Comparison of ENCODE assay signal across 26 cellular contexts in genomic region chr6:118717106-118717505, GRCh38.
"Had no signal": no experiment of that assay in that cellular context is flagged by ENCODE, and none has a peak within 500 bp of the region (broad histone marks: within the 10 kb centered on the region; RNA-seq: fewer than 3 reads in every experiment).

No MANE protein-coding gene starts in this region.

- H3K4me3 ChIP-seq: coronary artery, dorsolateral prefrontal cortex, esophagus muscularis mucosa, esophagus squamous epithelium, gastrocnemius medialis, gastroesophageal sphincter, heart left ventricle, heart right ventricle, hepatocyte had no signal

- H3K27ac ChIP-seq: coronary artery, epithelial cell of prostate, esophagus muscularis mucosa, esophagus squamous epithelium, foreskin keratinocyte, gastrocnemius medialis, gastroesophageal sphincter, heart left ventricle, heart right ventricle, hepatocyte had no signal

- H3K27me3 Mint-ChIP-seq: effector memory CD8-positive, alpha-beta T cell had no signal

- H3K4me1 ChIP-seq: esophagus muscularis mucosa, esophagus squamous epithelium, gastrocnemius medialis, gastroesophageal sphincter had no signal

- H3K27me3 ChIP-seq: dorsolateral prefrontal cortex, esophagus muscularis mucosa, esophagus squamous epithelium, foreskin keratinocyte, gastrocnemius medialis, gastroesophageal sphincter, heart left ventricle, heart right ventricle, hepatocyte had no signal

- DNase-seq: cortex of kidney; dermis blood vessel endothelial cell; effector CD4-positive, alpha-beta T cell; effector CD8-positive, alpha-beta T cell; effector memory CD4-positive, alpha-beta T cell; effector memory CD8-positive, alpha-beta T cell; endodermal cell; erythroblast; esophagus squamous epithelium; foreskin fibroblast; foreskin keratinocyte; foreskin melanocyte; gastrocnemius medialis; glutamatergic neuron; head of caudate nucleus; heart left ventricle; heart right ventricle; hippocampal formation had no signal

- ATAC-seq: effector memory CD8-positive, alpha-beta T cell; esophagus mucosa; foreskin keratinocyte; gastrocnemius medialis; gastroesophageal sphincter; heart left ventricle; heart right ventricle had no signal

- H3K4me1 Mint-ChIP-seq: endodermal cell had no signal

- H2AFZ ChIP-seq: hepatocyte had no signal

- H3K9me3 Mint-ChIP-seq: dendritic cell treated with granulocyte-macrophage colony-stimulating factor and Interleukin-4, amounts not matched to agents 40 ng/mL and 50 ng/mL, for 4 days; effector memory CD8-positive, alpha-beta T cell had no signal

- H3K9me3 ChIP-seq: esophagus muscularis mucosa, esophagus squamous epithelium, gastrocnemius medialis, gastroesophageal sphincter, heart left ventricle, heart right ventricle had no signal

- H3K4me3 Mint-ChIP-seq: dendritic cell treated with granulocyte-macrophage colony-stimulating factor and Interleukin-4, amounts not matched to agents 40 ng/mL and 50 ng/mL, for 4 days; effector memory CD8-positive, alpha-beta T cell; endodermal cell had no signal

- H3K4me2 ChIP-seq: hepatocyte had no signal

- H3K79me2 ChIP-seq: hepatocyte had no signal

- H3K27ac Mint-ChIP-seq: dendritic cell treated with granulocyte-macrophage colony-stimulating factor and Interleukin-4, amounts not matched to agents 40 ng/mL and 50 ng/mL, for 4 days; effector memory CD8-positive, alpha-beta T cell; endodermal cell had no signal

- H3K36me3 ChIP-seq: esophagus muscularis mucosa, esophagus squamous epithelium, gastrocnemius medialis, gastroesophageal sphincter, heart left ventricle, heart right ventricle had no signal
